In the genomic region with DNA sequence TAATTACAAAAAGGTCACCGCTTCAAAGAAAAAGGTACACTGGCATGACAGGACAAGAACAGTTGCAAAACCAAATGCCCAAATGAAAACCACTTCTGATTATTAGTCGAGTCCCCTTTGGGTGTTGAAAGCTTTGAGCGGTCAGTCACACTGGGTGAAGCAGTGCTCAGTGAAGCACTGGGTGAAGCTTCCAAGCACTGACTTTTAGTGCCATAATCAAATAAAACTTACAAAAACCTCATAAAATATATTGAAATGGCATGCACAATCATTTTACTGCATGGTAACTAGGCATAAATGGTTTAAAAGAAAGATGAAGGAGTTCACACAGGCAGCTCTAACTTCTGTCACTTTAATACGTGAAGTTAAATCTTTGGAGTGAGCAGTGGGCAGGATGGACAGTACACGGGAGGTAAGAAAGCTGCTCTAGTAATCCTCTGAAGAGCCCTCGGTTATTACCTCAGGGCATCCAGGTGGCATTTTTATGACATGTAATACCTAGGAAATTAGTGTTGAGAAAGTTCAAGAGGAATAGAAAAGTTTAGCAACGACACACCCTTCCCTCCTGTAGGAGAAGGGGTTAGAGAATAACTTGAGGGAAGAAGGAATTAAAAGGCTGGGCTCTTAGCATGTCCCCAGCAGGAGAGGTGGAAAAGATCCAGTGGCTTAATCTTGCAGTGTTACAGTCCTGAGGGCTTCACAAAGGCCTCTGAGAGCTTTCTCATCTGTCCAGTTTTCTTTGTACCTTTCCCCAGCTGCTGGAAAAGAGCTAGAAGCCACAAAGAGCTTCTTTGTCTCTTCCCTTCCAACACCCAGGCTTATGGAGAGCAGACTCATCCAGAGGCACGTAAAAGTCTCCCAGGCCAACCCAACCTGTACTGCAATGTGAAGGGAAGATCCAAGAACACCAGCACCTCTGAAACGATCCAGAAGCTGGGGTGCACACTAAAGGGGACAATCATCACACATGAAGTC, we compare ENCODE assay signal across 24 cellular contexts.
DNase-seq lines count a peak whose midpoint lies in the region; ATAC-seq, FAIRE-seq and TF ChIP-seq lines count a peak whose summit lies in the region.
"Had no signal": no experiment of that assay in that cellular context is flagged by ENCODE, and none has a peak within 500 bp of the region (broad histone marks: within the 10 kb centered on the region; RNA-seq: fewer than 3 reads in every experiment).

No MANE protein-coding gene starts in this region.

- no peaks in the 10 kb centered on the region for H3F3A ChIP-seq in PC-9 (ENCODE audit: insufficient read depth, low read depth)

- H2AK5ac ChIP-seq in neuronal stem cell (ENCODE audit: low read depth, low read length), result no peak overlapping the region

- H3K36me3 ChIP-seq in PC-9 (ENCODE audit: low read depth) (no peaks in the 10 kb centered on the region), neuronal stem cell (replicated peaks in 1 of 2; ENCODE audit: control insufficient read depth in 2 of 2, insufficient read depth in 2 of 2, low read length in 2 of 2) (peaks cover 1 to 65% of the 10 kb centered on the region in 2 donors), A673 (ENCODE audit: insufficient read depth, low read length, poor library complexity, severe bottlenecking) (no peaks in the 10 kb centered on the region)

- TF ChIP-seq CTCF in A549 (IDR thresholded peaks at IDR 0.05), result no peak
- TF ChIP-seq CTCF in PC-9 (conservative IDR thresholded peaks at IDR 0.05), result no peak
- no peak for TF ChIP-seq CTCF in A673 (conservative IDR thresholded peaks at IDR 0.05; ENCODE audit: low read depth, low read length)

- no peaks in the 10 kb centered on the region for H3K9me2 ChIP-seq in PC-9 (ENCODE audit: insufficient read depth)

- H2AFZ ChIP-seq in PC-9 (no peak overlapping the region), neuronal stem cell (ENCODE audit: low read length) (no peak overlapping the region)

- no TSS peak for BruUV-seq in PC-9 (replicated peaks; lab: Mats Ljungman, UMichigan)
- BruUV-seq in A673 (replicated peaks; lab: Mats Ljungman, UMichigan), result no TSS peak

- H4K8ac ChIP-seq in neuronal stem cell (ENCODE audit: low read depth, low read length), result no peak overlapping the region

- no peak overlapping the region for H2BK15ac ChIP-seq in neuronal stem cell (ENCODE audit: low read length)

- H3K4me2 ChIP-seq in A549, result no peak overlapping the region
- peak overlapping the region; percentile 16; the same call in 1 of the 2 replicates for H3K4me2 ChIP-seq in PC-9
- no peak overlapping the region for H3K4me2 ChIP-seq in neuronal stem cell (ENCODE audit: insufficient read depth, low read length, poor library complexity, severe bottlenecking)

- H4K91ac ChIP-seq in neuronal stem cell (ENCODE audit: low read depth, low read length, poor library complexity), result no peak overlapping the region

- H3K18ac ChIP-seq in neuronal stem cell (ENCODE audit: low read length), result no peak overlapping the region

- CTCF ChIA-PET in A549 (lab: Yijun Ruan, JAX) (interaction anchor here (0.7 to 0.8 kb wide), 2 partner anchors 104 to 133 kb away, joined by 3 read pairs; no protein-coding TSS in a partner anchor), PC-9 (lab: Charles Lee) (no interaction called here), A673 (lab: Charles Lee) (no interaction called here)

- H3K4me1 ChIP-seq in A549 (no peaks in the 10 kb centered on the region), PC-9 (replicated peaks; ENCODE audit: insufficient read depth) (peaks cover 9% of the 10 kb centered on the region; the same call in 1 of the 2 replicates), neuronal stem cell (ENCODE audit: control insufficient read depth in 2 of 2, insufficient read depth in 1 of 2, low read depth in 1 of 2, low read length in 2 of 2) (peaks cover 0 to 3% of the 10 kb centered on the region in 2 donors), A673 (ENCODE audit: insufficient read depth, low read length, poor library complexity, severe bottlenecking) (no peaks in the 10 kb centered on the region)
- H3K4me1 ChIP-seq: gastroesophageal sphincter, upper lobe of left lung had no signal

- H3K27ac ChIP-seq in A549 (no peak overlapping the region), PC-9 (0 out of 2 replicates have a peak overlapping the region, but pooled peaks have one; percentile 32), neuronal stem cell (replicated peaks; ENCODE audit: low read length) (no peak overlapping the region), A673 (ENCODE audit: low read depth, low read length, poor library complexity, severe bottlenecking) (no peak overlapping the region)
- H3K27ac ChIP-seq: gastroesophageal sphincter, HL-60, SK-N-MC, upper lobe of left lung had no signal

- no peaks in the 10 kb centered on the region for H3K27me3 ChIP-seq in PC-9 (ENCODE audit: insufficient read depth, low read depth)
- no peaks in the 10 kb centered on the region for H3K27me3 ChIP-seq in neuronal stem cell (ENCODE audit: control insufficient read depth in 3 of 3, insufficient read depth in 3 of 3, low read depth in 1 of 3, low read length in 3 of 3)
- no peaks in the 10 kb centered on the region for H3K27me3 ChIP-seq in A673 (replicated peaks; ENCODE audit: insufficient read depth, low read depth, low read length, poor library complexity)
- H3K27me3 ChIP-seq: gastroesophageal sphincter, upper lobe of left lung had no signal

- no peak overlapping the region for H2BK12ac ChIP-seq in neuronal stem cell (ENCODE audit: low read length)

- H3K36me3 Mint-ChIP-seq in dendritic cell treated with granulocyte-macrophage colony-stimulating factor and Interleukin-4, amounts not matched to agents 40 ng/mL and 50 ng/mL, for 4 days (ENCODE audit: low read depth), result peaks cover 70% of the 10 kb centered on the region

- DNase-seq in A549 (ENCODE audit: low read depth in 1 of 2, low spot score in 1 of 2) (no peak), PC-9 (peak in 1 of 2 experiments; percentile 49), neuronal stem cell (ENCODE audit: low spot score) (peak; percentile 6), erythroblast (lab: John Stamatoyannopoulos, UW) (no peak), A673 (ENCODE audit: low spot score) (no peak)
- DNase-seq: ACHN; activated naive CD8-positive, alpha-beta T cell treated with anti-CD3 and anti-CD28 coated beads for 36 hours; DMS 273 treated with DMSO at 0.1 percent for 48 hours; GDM1; HCEC 1CT; NCI-H1694; NCI-H2227 treated with DMSO at 0.1 percent for 48 hours; retina; upper lobe of left lung had no signal

- peak; percentile 36 for FAIRE-seq in A549 (lab: Jason Lieb, UNC)

- peak overlapping the region; percentile 82 for H3K27ac Mint-ChIP-seq in dendritic cell treated with granulocyte-macrophage colony-stimulating factor and Interleukin-4, amounts not matched to agents 40 ng/mL and 50 ng/mL, for 4 days
- H3K27ac Mint-ChIP-seq: activated naive CD8-positive, alpha-beta T cell treated with anti-CD3 and anti-CD28 coated beads for 36 hours; IgD-negative memory B cell; mesothelial cell of epicardium had no signal

- no peaks in the 10 kb centered on the region for H3K9me3 Mint-ChIP-seq in dendritic cell treated with granulocyte-macrophage colony-stimulating factor and Interleukin-4, amounts not matched to agents 40 ng/mL and 50 ng/mL, for 4 days
- H3K9me3 Mint-ChIP-seq: activated naive CD8-positive, alpha-beta T cell treated with anti-CD3 and anti-CD28 coated beads for 36 hours; IgD-negative memory B cell; mesothelial cell of epicardium had no signal

- TF ChIP-seq EP300 in A549 (IDR thresholded peaks at IDR 0.05), result no peak

- H4K20me1 ChIP-seq in PC-9 (ENCODE audit: insufficient read depth), result no peaks in the 10 kb centered on the region

- H3K4me1 Mint-ChIP-seq in dendritic cell treated with granulocyte-macrophage colony-stimulating factor and Interleukin-4, amounts not matched to agents 40 ng/mL and 50 ng/mL, for 4 days (ENCODE audit: low read depth), result peaks cover 36% of the 10 kb centered on the region
- H3K4me1 Mint-ChIP-seq: activated naive CD8-positive, alpha-beta T cell treated with anti-CD3 and anti-CD28 coated beads for 36 hours; IgD-negative memory B cell; mesothelial cell of epicardium had no signal

- no peak for TF ChIP-seq RAD21 in A549 (conservative IDR thresholded peaks at IDR 0.05 in 1 of 2, IDR thresholded peaks at IDR 0.05 in 1 of 2)

- ATAC-seq in A549, result no peak
- ATAC-seq in GM21515 (IDR thresholded peaks at IDR 0.05; ENCODE audit: unreplicated experiment), result no peak
- no peak for ATAC-seq in HG03025 (IDR thresholded peaks at IDR 0.05; ENCODE audit: low FRiP score, unreplicated experiment)
- ATAC-seq: activated CD4-positive, CD25-positive, alpha-beta regulatory T cell treated with anti-CD3 and anti-CD28 coated beads, Interleukin-2, amount 50 U/mL, for 24 hours; gastroesophageal sphincter; Panc1 had no signal

- no peak overlapping the region for H2BK120ac ChIP-seq in neuronal stem cell (ENCODE audit: low read depth, low read length)

- no peak overlapping the region for H3K23ac ChIP-seq in neuronal stem cell (ENCODE audit: low read depth, low read length, poor library complexity)

- POLR2A ChIA-PET in A549 (lab: Yijun Ruan, JAX), result no interaction called here
- POLR2A ChIA-PET in PC-9 (lab: Charles Lee; ENCODE audit: unreplicated experiment), result no interaction called here
- POLR2A ChIA-PET in A673 (lab: Charles Lee; ENCODE audit: low non-redundant PET), result no interaction called here

- no peaks in the 10 kb centered on the region for H3K27me3 Mint-ChIP-seq in dendritic cell treated with granulocyte-macrophage colony-stimulating factor and Interleukin-4, amounts not matched to agents 40 ng/mL and 50 ng/mL, for 4 days
- H3K27me3 Mint-ChIP-seq: activated naive CD8-positive, alpha-beta T cell treated with anti-CD3 and anti-CD28 coated beads for 36 hours; IgD-negative memory B cell had no signal

- no peak overlapping the region for H3K14ac ChIP-seq in neuronal stem cell (ENCODE audit: low read length)

- no peak overlapping the region for H3K4ac ChIP-seq in neuronal stem cell (ENCODE audit: low read length)

- intact Hi-C loops in PC-9 (cut with micrococcal nuclease; ENCODE audit: unreplicated experiment), result no loop called here
- intact Hi-C loops in dendritic cell treated with granulocyte-macrophage colony-stimulating factor and Interleukin-4, amounts not matched to agents 40 ng/mL and 50 ng/mL, for 4 days (cut with micrococcal nuclease), result loop anchor here (5.0 kb wide), 1 partner anchor 212 kb away; no protein-coding TSS in a partner anchor
- intact Hi-C loops in A673 (cut with micrococcal nuclease; ENCODE audit: unreplicated experiment), result no loop called here

- H3K4me3 ChIP-seq in A549, result no peak overlapping the region
- H3K4me3 ChIP-seq in PC-9, result no peak overlapping the region
- no peak overlapping the region for H3K4me3 ChIP-seq in neuronal stem cell (ENCODE audit: low read length in 2 of 2)
- H3K4me3 ChIP-seq in A673 (ENCODE audit: low read depth, low read length, poor library complexity, severe bottlenecking), result no peak overlapping the region
- H3K4me3 ChIP-seq: gastroesophageal sphincter, SK-N-MC, upper lobe of left lung had no signal

- no peak overlapping the region for H3K4me3 Mint-ChIP-seq in dendritic cell treated with granulocyte-macrophage colony-stimulating factor and Interleukin-4, amounts not matched to agents 40 ng/mL and 50 ng/mL, for 4 days
- H3K4me3 Mint-ChIP-seq: activated naive CD8-positive, alpha-beta T cell treated with anti-CD3 and anti-CD28 coated beads for 36 hours; IgD-negative memory B cell; mesothelial cell of epicardium had no signal

- 78% methylated on average over 9 of the region's 9 CpGs for whole genome bisulfite sequencing in A549 (ENCODE audit: missing lambda C conversion rate)
- WGBS in neuronal stem cell (ENCODE audit: extremely low coverage in 2 of 2, insufficient read length in 2 of 2, insufficient replicate concordance in 1 of 2), 2 donors, result no CpG with 5 or more reads among the region's 9 CpGs

- H2BK5ac ChIP-seq in neuronal stem cell (ENCODE audit: low read length), result no peak overlapping the region

- H3K9me3 ChIP-seq in A549 (no peaks in the 10 kb centered on the region), PC-9 (ENCODE audit: insufficient read depth, low read depth) (no peaks in the 10 kb centered on the region), neuronal stem cell (replicated peaks in 1 of 2; ENCODE audit: control insufficient read depth in 2 of 2, insufficient read depth in 1 of 2, low read depth in 1 of 2, low read length in 2 of 2) (no peaks in the 10 kb centered on the region), A673 (ENCODE audit: low read depth, low read length, poor library complexity, severe bottlenecking) (no peaks in the 10 kb centered on the region)
- H3K9me3 ChIP-seq: gastroesophageal sphincter, upper lobe of left lung had no signal

- no peak overlapping the region for H3K9ac ChIP-seq in neuronal stem cell (ENCODE audit: low read depth, low read length, poor library complexity)

- no peaks in the 10 kb centered on the region for H3K79me2 ChIP-seq in PC-9 (ENCODE audit: low read depth)

- no peaks in the 10 kb centered on the region for H3K79me1 ChIP-seq in neuronal stem cell (ENCODE audit: low read depth, low read length)

- TF ChIP-seq POLR2A in A549 (IDR thresholded peaks at IDR 0.05; ENCODE audit: low read length) (no peak), erythroblast (IDR thresholded peaks at IDR 0.05; ENCODE audit: low read length) (no peak)
